In the genomic region with DNA sequence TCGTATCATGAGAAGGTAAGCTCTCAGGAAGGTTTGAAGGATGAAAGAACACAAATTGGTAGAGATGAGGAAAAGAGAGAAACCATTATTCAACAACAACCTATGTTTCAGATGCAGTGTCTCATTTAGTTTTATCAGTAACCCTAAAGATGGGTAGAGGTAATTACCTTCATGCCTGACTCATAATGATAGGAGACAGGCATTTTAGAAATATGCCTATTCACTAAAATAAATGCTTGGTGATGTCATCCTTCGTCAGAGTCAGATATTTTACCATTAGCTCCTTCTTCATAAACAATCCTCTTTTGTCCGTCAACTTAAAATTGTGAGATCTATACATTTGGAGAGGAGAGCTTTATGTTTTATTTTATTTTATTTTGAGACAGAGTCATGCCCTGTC, we compare ENCODE assay signal across 1 cellular context.
TF ChIP-seq lines count a peak whose summit lies in the region.

No MANE protein-coding gene starts in this region.

TF ChIP-seq in K562, 482 proteins besides CTCF, POLR2A, EP300 and RAD21 (continued from another document):
- TF ChIP-seq, protein P1, sequence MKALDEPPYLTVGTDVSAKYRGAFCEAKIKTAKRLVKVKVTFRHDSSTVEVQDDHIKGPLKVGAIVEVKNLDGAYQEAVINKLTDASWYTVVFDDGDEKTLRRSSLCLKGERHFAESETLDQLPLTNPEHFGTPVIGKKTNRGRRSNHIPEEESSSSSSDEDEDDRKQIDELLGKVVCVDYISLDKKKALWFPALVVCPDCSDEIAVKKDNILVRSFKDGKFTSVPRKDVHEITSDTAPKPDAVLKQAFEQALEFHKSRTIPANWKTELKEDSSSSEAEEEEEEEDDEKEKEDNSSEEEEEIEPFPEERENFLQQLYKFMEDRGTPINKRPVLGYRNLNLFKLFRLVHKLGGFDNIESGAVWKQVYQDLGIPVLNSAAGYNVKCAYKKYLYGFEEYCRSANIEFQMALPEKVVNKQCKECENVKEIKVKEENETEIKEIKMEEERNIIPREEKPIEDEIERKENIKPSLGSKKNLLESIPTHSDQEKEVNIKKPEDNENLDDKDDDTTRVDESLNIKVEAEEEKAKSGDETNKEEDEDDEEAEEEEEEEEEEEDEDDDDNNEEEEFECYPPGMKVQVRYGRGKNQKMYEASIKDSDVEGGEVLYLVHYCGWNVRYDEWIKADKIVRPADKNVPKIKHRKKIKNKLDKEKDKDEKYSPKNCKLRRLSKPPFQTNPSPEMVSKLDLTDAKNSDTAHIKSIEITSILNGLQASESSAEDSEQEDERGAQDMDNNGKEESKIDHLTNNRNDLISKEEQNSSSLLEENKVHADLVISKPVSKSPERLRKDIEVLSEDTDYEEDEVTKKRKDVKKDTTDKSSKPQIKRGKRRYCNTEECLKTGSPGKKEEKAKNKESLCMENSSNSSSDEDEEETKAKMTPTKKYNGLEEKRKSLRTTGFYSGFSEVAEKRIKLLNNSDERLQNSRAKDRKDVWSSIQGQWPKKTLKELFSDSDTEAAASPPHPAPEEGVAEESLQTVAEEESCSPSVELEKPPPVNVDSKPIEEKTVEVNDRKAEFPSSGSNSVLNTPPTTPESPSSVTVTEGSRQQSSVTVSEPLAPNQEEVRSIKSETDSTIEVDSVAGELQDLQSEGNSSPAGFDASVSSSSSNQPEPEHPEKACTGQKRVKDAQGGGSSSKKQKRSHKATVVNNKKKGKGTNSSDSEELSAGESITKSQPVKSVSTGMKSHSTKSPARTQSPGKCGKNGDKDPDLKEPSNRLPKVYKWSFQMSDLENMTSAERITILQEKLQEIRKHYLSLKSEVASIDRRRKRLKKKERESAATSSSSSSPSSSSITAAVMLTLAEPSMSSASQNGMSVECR (CRISPR knock-in tag; IDR thresholded peaks at IDR 0.05): no peak
- TF ChIP-seq ZNF253 (CRISPR knock-in tag; conservative IDR thresholded peaks at IDR 0.05): no peak
- TF ChIP-seq HOXB6 (CRISPR knock-in tag; IDR thresholded peaks at IDR 0.05; ENCODE audit: borderline replicate concordance): no peak
- TF ChIP-seq ELK1 (CRISPR knock-in tag; IDR thresholded peaks at IDR 0.05): no peak
- no peak for TF ChIP-seq ZNF175 (CRISPR knock-in tag; IDR thresholded peaks at IDR 0.05; ENCODE audit: low read depth)
- no peak for TF ChIP-seq ZBTB17 (CRISPR knock-in tag; IDR thresholded peaks at IDR 0.05)
- no peak for TF ChIP-seq NFATC3 (IDR thresholded peaks at IDR 0.05)
- TF ChIP-seq, protein P2, sequence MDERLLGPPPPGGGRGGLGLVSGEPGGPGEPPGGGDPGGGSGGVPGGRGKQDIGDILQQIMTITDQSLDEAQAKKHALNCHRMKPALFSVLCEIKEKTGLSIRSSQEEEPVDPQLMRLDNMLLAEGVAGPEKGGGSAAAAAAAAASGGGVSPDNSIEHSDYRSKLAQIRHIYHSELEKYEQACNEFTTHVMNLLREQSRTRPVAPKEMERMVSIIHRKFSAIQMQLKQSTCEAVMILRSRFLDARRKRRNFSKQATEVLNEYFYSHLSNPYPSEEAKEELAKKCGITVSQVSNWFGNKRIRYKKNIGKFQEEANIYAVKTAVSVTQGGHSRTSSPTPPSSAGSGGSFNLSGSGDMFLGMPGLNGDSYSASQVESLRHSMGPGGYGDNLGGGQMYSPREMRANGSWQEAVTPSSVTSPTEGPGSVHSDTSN (CRISPR knock-in tag; IDR thresholded peaks at IDR 0.05; ENCODE audit: low read depth): no peak
- TF ChIP-seq, protein P2 (tag; conservative IDR thresholded peaks at IDR 0.05; ENCODE audit: low read depth): no peak
- TF ChIP-seq ZNF445 (CRISPR knock-in tag; IDR thresholded peaks at IDR 0.05; ENCODE audit: low read depth): no peak
- peak; percentile 50; the same call in 1 of the 2 replicates for TF ChIP-seq TCF3 (CRISPR knock-in tag; IDR thresholded peaks at IDR 0.05)
- TF ChIP-seq BCOR (IDR thresholded peaks at IDR 0.05): no peak
- TF ChIP-seq, protein P3, sequence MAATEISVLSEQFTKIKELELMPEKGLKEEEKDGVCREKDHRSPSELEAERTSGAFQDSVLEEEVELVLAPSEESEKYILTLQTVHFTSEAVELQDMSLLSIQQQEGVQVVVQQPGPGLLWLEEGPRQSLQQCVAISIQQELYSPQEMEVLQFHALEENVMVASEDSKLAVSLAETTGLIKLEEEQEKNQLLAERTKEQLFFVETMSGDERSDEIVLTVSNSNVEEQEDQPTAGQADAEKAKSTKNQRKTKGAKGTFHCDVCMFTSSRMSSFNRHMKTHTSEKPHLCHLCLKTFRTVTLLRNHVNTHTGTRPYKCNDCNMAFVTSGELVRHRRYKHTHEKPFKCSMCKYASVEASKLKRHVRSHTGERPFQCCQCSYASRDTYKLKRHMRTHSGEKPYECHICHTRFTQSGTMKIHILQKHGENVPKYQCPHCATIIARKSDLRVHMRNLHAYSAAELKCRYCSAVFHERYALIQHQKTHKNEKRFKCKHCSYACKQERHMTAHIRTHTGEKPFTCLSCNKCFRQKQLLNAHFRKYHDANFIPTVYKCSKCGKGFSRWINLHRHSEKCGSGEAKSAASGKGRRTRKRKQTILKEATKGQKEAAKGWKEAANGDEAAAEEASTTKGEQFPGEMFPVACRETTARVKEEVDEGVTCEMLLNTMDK (IDR thresholded peaks at IDR 0.05; ENCODE audit: borderline replicate concordance, insufficient read depth, low read depth, low read length, poor library complexity, severe bottlenecking): no peak
- TF ChIP-seq, protein P4, sequence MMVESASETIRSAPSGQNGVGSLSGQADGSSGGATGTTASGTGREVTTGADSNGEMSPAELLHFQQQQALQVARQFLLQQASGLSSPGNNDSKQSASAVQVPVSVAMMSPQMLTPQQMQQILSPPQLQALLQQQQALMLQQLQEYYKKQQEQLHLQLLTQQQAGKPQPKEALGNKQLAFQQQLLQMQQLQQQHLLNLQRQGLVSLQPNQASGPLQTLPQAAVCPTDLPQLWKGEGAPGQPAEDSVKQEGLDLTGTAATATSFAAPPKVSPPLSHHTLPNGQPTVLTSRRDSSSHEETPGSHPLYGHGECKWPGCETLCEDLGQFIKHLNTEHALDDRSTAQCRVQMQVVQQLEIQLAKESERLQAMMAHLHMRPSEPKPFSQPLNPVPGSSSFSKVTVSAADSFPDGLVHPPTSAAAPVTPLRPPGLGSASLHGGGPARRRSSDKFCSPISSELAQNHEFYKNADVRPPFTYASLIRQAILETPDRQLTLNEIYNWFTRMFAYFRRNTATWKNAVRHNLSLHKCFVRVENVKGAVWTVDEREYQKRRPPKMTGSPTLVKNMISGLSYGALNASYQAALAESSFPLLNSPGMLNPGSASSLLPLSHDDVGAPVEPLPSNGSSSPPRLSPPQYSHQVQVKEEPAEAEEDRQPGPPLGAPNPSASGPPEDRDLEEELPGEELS (CRISPR knock-in tag; IDR thresholded peaks at IDR 0.05; ENCODE audit: borderline replicate concordance): no peak
- TF ChIP-seq LARP7 (IDR thresholded peaks at IDR 0.05): no peak
- no peak for TF ChIP-seq CBX2 (IDR thresholded peaks at IDR 0.05; ENCODE audit: insufficient read depth, low read length, poor library complexity, severe bottlenecking)
- no peak for TF ChIP-seq POLR2B (IDR thresholded peaks at IDR 0.05; ENCODE audit: low read depth, partially characterized antibody)
- 0 out of 2 replicates have a peak, but pooled peaks have one; percentile 14 for TF ChIP-seq ATF7 (IDR thresholded peaks at IDR 0.05)
- TF ChIP-seq SMARCA4 (IDR thresholded peaks at IDR 0.05): 0 out of 2 replicates have a peak, but pooled peaks have one; percentile 22
